ENCODE assay signal across 8 cellular contexts in genomic region chr6:42978487-42978792, GRCh38. TPM values are rescaled to one million over a fixed set of nuclear protein-coding genes. Genes with fewer than 3 reads are reported as not detected.
DNase-seq lines count a peak whose midpoint lies in the region; TF ChIP-seq lines count a peak whose summit lies in the region.

No MANE protein-coding gene starts in this region.

- H3K4me1 Mint-ChIP-seq in IgD-negative memory B cell = peaks cover 22 to 26% (median 23%) of the 10 kb centered on the region in 3 donors

- TF ChIP-seq CTCF in spleen (IDR thresholded peaks at IDR 0.05 in 8 of 11, conservative IDR thresholded peaks at IDR 0.05 in 3 of 11) = no peak

- no peaks in the 10 kb centered on the region for H3K27me3 Mint-ChIP-seq in IgD-negative memory B cell

- peak; percentile 31 to 35 for DNase-seq in stimulated activated CD4-positive, alpha-beta T cell treated with anti-CD3 and anti-CD28 coated beads, Interleukin-2, amount 100 ng/mL, for 24 hours
- DNase-seq in stimulated activated CD4-positive, alpha-beta T cell treated with anti-CD3 and anti-CD28 coated beads, Interleukin-1b, Interleukin-23, amount 100 ng/mL, for 48 hours = no peak
- DNase-seq in spleen (peak; percentile 90), SKM-1 (lab: John Stamatoyannopoulos, UW; ENCODE audit: unreplicated experiment) (no peak), NK-92 (lab: John Stamatoyannopoulos, UW; ENCODE audit: unreplicated experiment) (no peak)

- H3K4me3 ChIP-seq in iPS-18a (ENCODE audit: low read length) = peak overlapping the region; percentile 61
- peak overlapping the region; percentile 69 to 98 (median 93) for H3K4me3 ChIP-seq in spleen

- WGBS in adipose tissue, 3 donors = 0 to 1% (median 1%) methylated on average over 11 to 24 of the region's 24 CpGs
- 0 to 4% (median 1%) methylated on average over 3 to 24 of the region's 24 CpGs for WGBS in spleen, 5 donors

- H3K36me3 ChIP-seq in iPS-18a (ENCODE audit: control insufficient read depth, low read depth, low read length) (no peaks in the 10 kb centered on the region), spleen (peaks cover 0 to 19% (median 0%) of the 10 kb centered on the region in 6 donors)

- H3K4me1 ChIP-seq in iPS-18a (ENCODE audit: control insufficient read depth, low read depth, low read length) (peaks cover 5% of the 10 kb centered on the region), spleen (peaks cover 21 to 72% (median 46%) of the 10 kb centered on the region in 6 donors)

- peak overlapping the region; percentile 59 for H3K9ac ChIP-seq in iPS-18a (ENCODE audit: low read length)

- no peaks in the 10 kb centered on the region for H3K27me3 ChIP-seq in iPS-18a (ENCODE audit: control insufficient read depth, insufficient read depth, low read length)
- H3K27me3 ChIP-seq in spleen (replicated peaks in 1 of 7) = no peaks in the 10 kb centered on the region

- peak overlapping the region; percentile 77 to 95 (median 86) for H3K4me3 Mint-ChIP-seq in IgD-negative memory B cell

- intact Hi-C loops in spleen (cut with DNase I; ENCODE audit: low total_unique reads) = no loop called here

- TF ChIP-seq POLR2A in spleen (IDR thresholded peaks at IDR 0.05) = no peak

- H3K9me3 Mint-ChIP-seq in IgD-negative memory B cell = no peaks in the 10 kb centered on the region

- peak overlapping the region in 2 of 3 donors; percentile 56 to 95 for H3K27ac Mint-ChIP-seq in IgD-negative memory B cell

- H3K9me3 ChIP-seq in iPS-18a (ENCODE audit: control insufficient read depth, low read depth, low read length) = no peaks in the 10 kb centered on the region
- no peaks in the 10 kb centered on the region for H3K9me3 ChIP-seq in spleen

- H3K36me3 Mint-ChIP-seq in IgD-negative memory B cell = no peaks in the 10 kb centered on the region

- H3K27ac ChIP-seq in adipose tissue (ENCODE audit: low read depth, low read length) = peak overlapping the region; percentile 2
- no peak overlapping the region for H3K27ac ChIP-seq in iPS-18a (ENCODE audit: low read length)
- H3K27ac ChIP-seq in spleen = peak overlapping the region; percentile 79 to 96 (median 92)

RNA-seq across cellular contexts. Expression of gene PEX6, which starts 0.5 kb away (rescaled TPM):
- polyA plus RNA-seq in IgD-negative memory B cell (12.7 TPM), adipose tissue (10 to 100 TPM; 11.4 to 21.5 (median 15.0) TPM), spleen (10 to 100 TPM; 12.7 to 25.5 (median 16.8) TPM)
- total RNA-seq in spleen = 10 to 100 TPM; 11.1 to 24.3 (median 19.8) TPM

RNA-seq across cellular contexts. Expression of gene PPP2R5D, which starts 5.9 kb away (rescaled TPM):
- polyA plus RNA-seq in IgD-negative memory B cell (17.5 TPM), adipose tissue (10 to 100 TPM; 17.5 to 31.5 (median 24.2) TPM), spleen (10 to 100 TPM; 15.3 to 18.1 (median 15.6) TPM)
- 10 to 100 TPM; 23.6 to 40.2 (median 27.7) TPM for total RNA-seq in spleen

RNA-seq across cellular contexts. Expression of gene GNMT, which starts 17.9 kb away (rescaled TPM):
- polyA plus RNA-seq in IgD-negative memory B cell (1.2 TPM), adipose tissue (100 to 1,000 TPM in 1 of 3 donors, 1 to 10 TPM in 1, under 1 TPM in 1; 0.34 to 267 (median 6.0) TPM), spleen (1 to 10 TPM; 1.2 to 2.3 (median 1.4) TPM)
- total RNA-seq in spleen = 1 to 10 TPM in 6 of 7 donors, under 1 TPM in 1; 0.68 to 3.0 (median 2.0) TPM

RNA-seq across cellular contexts. Expression of gene MEA1, which starts 35.3 kb away (rescaled TPM):
- polyA plus RNA-seq in IgD-negative memory B cell (76.3 TPM), adipose tissue (10 to 100 TPM; 39.7 to 90.3 (median 73.0) TPM), spleen (10 to 100 TPM; 79.2 to 89.4 (median 88.9) TPM)
- 10 to 100 TPM; 33.3 to 51.4 (median 39.4) TPM for total RNA-seq in spleen

RNA-seq across cellular contexts. Expression of gene KLHDC3, which starts 35.6 kb away (rescaled TPM):
- polyA plus RNA-seq in IgD-negative memory B cell (60.3 TPM), adipose tissue (100 to 1,000 TPM in 1 of 3 donors, 10 to 100 TPM in 2; 44.6 to 108 (median 70.5) TPM), spleen (10 to 100 TPM; 53.0 to 83.2 (median 54.8) TPM)
- total RNA-seq in spleen = 10 to 100 TPM; 37.3 to 89.2 (median 68.7) TPM

Comparison
In these comparisons a context has a peak if more than half of its experiments do, and no peak if none do; other contexts are left out.
1. DNase-seq: peak in stimulated activated CD4-positive, alpha-beta T cell treated with anti-CD3 and anti-CD28 coated beads, Interleukin-2, amount 100 ng/mL, for 24 hours (2 of 2) and spleen (single experiment); none in stimulated activated CD4-positive, alpha-beta T cell treated with anti-CD3 and anti-CD28 coated beads, Interleukin-1b, Interleukin-23, amount 100 ng/mL, for 48 hours (single experiment), SKM-1 (single experiment) and NK-92 (single experiment).